In genomic region chr9:136312436-136312835, GRCh38 we compare ENCODE assay signal across 8 cellular contexts. TPM values are rescaled to one million over a fixed set of nuclear protein-coding genes. Genes with fewer than 3 reads are reported as not detected.
DNase-seq lines count a peak whose midpoint lies in the region; FAIRE-seq and TF ChIP-seq lines count a peak whose summit lies in the region.

No MANE protein-coding gene starts in this region.

- intact Hi-C loops in posterior vena cava (cut with DNase I), result no loop called here

- TF ChIP-seq CTCF in D721Med (IDR thresholded peaks at IDR 0.05; ENCODE audit: insufficient read depth, missing control alignments) (peak; percentile 53), LNCAP (IDR thresholded peaks at IDR 0.05) (peak; percentile 35; the same call in 1 of the 2 replicates)

- no peak for FAIRE-seq in D721Med (lab: Jason Lieb, UNC)

- DNase-seq in D721Med (ENCODE audit: insufficient read length, low spot score) (peak; percentile 88), fibroblast of the conjunctiva (ENCODE audit: low read depth) (peak; percentile 18), pons (ENCODE audit: low spot score) (peak; percentile 49), posterior vena cava (ENCODE audit: low spot score) (no peak), mesenteric fat pad (ENCODE audit: low spot score) (no peak), NCI-H2029 treated with DMSO at 0.1 percent for 48 hours (lab: John Stamatoyannopoulos, UW) (no peak)
- peak; percentile 72 for DNase-seq in activated CD8-positive, alpha-beta memory T cell treated with anti-CD3 and anti-CD28 coated beads for 24 hours

RNA-seq across cellular contexts. Expression of gene CCDC187, which starts 8.5 kb away (rescaled TPM):
- total RNA-seq in posterior vena cava (not detected), mesenteric fat pad (not detected)

RNA-seq across cellular contexts. Expression of gene GPSM1, which starts 14.9 kb away (rescaled TPM):
- 10 to 100 TPM; 13.8 to 17.0 TPM for total RNA-seq in posterior vena cava
- total RNA-seq in mesenteric fat pad, result 11.0 TPM

RNA-seq across cellular contexts. Expression of gene DNLZ, which starts 51.1 kb away (rescaled TPM):
- total RNA-seq in posterior vena cava (10 to 100 TPM; 19.9 to 23.6 TPM), mesenteric fat pad (22.6 TPM)

Comparison
In these comparisons a context has a peak if more than half of its experiments do, and no peak if none do; other contexts are left out.
1. DNase-seq: peak in D721Med (single experiment), activated CD8-positive, alpha-beta memory T cell treated with anti-CD3 and anti-CD28 coated beads for 24 hours (single experiment), fibroblast of the conjunctiva (single experiment) and pons (single experiment); none in posterior vena cava (single experiment), mesenteric fat pad (single experiment) and NCI-H2029 treated with DMSO at 0.1 percent for 48 hours (single experiment).